9 cellular contexts compared by ENCODE assay signal in genomic region chr10:80197972-80198591, GRCh38. TPM values are rescaled to one million over a fixed set of nuclear protein-coding genes. Genes with fewer than 3 reads are reported as not detected.
DNase-seq lines count a peak whose midpoint lies in the region; ATAC-seq and TF ChIP-seq lines count a peak whose summit lies in the region.
"Had no signal": no experiment of that assay in that cellular context is flagged by ENCODE, and none has a peak within 500 bp of the region (broad histone marks: within the 10 kb centered on the region; RNA-seq: fewer than 3 reads in every experiment).

No MANE protein-coding gene starts in this region.

- H4K91ac ChIP-seq in mesenchymal stem cell (ENCODE audit: low read length), result no peak overlapping the region

- H2BK15ac ChIP-seq in mesenchymal stem cell (ENCODE audit: low read depth, poor library complexity, severe bottlenecking), result no peak overlapping the region

- CTCF ChIA-PET in Caco-2 (lab: Charles Lee) (no interaction called here), Panc1 (lab: Charles Lee) (no interaction called here)

- no peak overlapping the region for H3K4me3 ChIP-seq in Caco-2 (ENCODE audit: low read depth, low read length)
- H3K4me3 ChIP-seq in Panc1 (ENCODE audit: low read depth in 2 of 2, low read length in 2 of 2), result no peak overlapping the region
- H3K4me3 ChIP-seq in esophagus squamous epithelium, result no peak overlapping the region
- peak overlapping the region; percentile 96 for H3K4me3 ChIP-seq in psoas muscle
- H3K4me3 ChIP-seq in neural progenitor cell, result no peak overlapping the region
- no peak overlapping the region for H3K4me3 ChIP-seq in mesenchymal stem cell (ENCODE audit: insufficient read depth in 1 of 2, low read depth in 1 of 2, low read length in 2 of 2)

- peaks cover 78% of the 10 kb centered on the region for H3K4me1 ChIP-seq in Caco-2
- peaks cover 54% of the 10 kb centered on the region for H3K4me1 ChIP-seq in Panc1 (ENCODE audit: control insufficient read depth, insufficient read depth, low read length)
- H3K4me1 ChIP-seq in esophagus squamous epithelium, result peaks cover 45 to 99% (median 88%) of the 10 kb centered on the region in 3 donors
- H3K4me1 ChIP-seq in psoas muscle, result peaks cover 98% of the 10 kb centered on the region
- H3K4me1 ChIP-seq in neural progenitor cell, result peaks cover 7% of the 10 kb centered on the region
- peaks cover 40% of the 10 kb centered on the region for H3K4me1 ChIP-seq in mesenchymal stem cell (ENCODE audit: control insufficient read depth, insufficient read depth, low read depth, low read length)

- POLR2A ChIA-PET in Caco-2 (lab: Charles Lee) (no interaction called here), Panc1 (lab: Charles Lee) (no interaction called here)

- peak overlapping the region in 1 of 2 experiments; percentile 57 for H2BK12ac ChIP-seq in mesenchymal stem cell (ENCODE audit: low read length in 2 of 2)

- no peak for DNase-seq in Caco-2
- no peak for DNase-seq in Panc1 (ENCODE audit: low read depth, low spot score)
- DNase-seq in esophagus squamous epithelium (lab: John Stamatoyannopoulos, UW), result no peak
- peak; percentile 46 to 79 for DNase-seq in psoas muscle
- DNase-seq in NCI-H1417 treated with DMSO at 0.1 percent for 48 hours (lab: John Stamatoyannopoulos, UW), result no peak
- no peak for DNase-seq in neural progenitor cell (ENCODE audit: low spot score)
- DNase-seq in mesenchymal stem cell, result no peak
- no peak for DNase-seq in activated CD8-positive, alpha-beta memory T cell treated with anti-CD3 and anti-CD28 coated beads, Interleukin-2, amount 50 U/mL, for 4 hours
- DNase-seq: NCI-H2081 treated with DMSO at 0.1 percent for 48 hours had no signal

- H3K14ac ChIP-seq in mesenchymal stem cell (ENCODE audit: low read length in 2 of 2), result peak overlapping the region in 1 of 2 experiments; percentile 7

- TF ChIP-seq POLR2A in esophagus squamous epithelium (IDR thresholded peaks at IDR 0.05), result no peak

- no peak overlapping the region for H2BK120ac ChIP-seq in mesenchymal stem cell (ENCODE audit: low read depth, low read length)

- H3K4me2 ChIP-seq in neural progenitor cell (no peak overlapping the region), mesenchymal stem cell (ENCODE audit: low read length, poor library complexity, severe bottlenecking) (no peak overlapping the region)

- intact Hi-C loops in Caco-2 (cut with micrococcal nuclease; ENCODE audit: unreplicated experiment), result loop anchor here (2.0 kb wide), 1 partner anchor 27 kb away; no protein-coding TSS in a partner anchor
- intact Hi-C loops in Panc1 (cut with micrococcal nuclease; ENCODE audit: unreplicated experiment), result no loop called here
- intact Hi-C loops in esophagus squamous epithelium (cut with DNase I), result no loop called here
- intact Hi-C loops in psoas muscle (cut with DNase I), result no loop called here

- H3K79me2 ChIP-seq in neural progenitor cell (ENCODE audit: low read depth), result no peaks in the 10 kb centered on the region

- ATAC-seq in Panc1, result no peak
- ATAC-seq in psoas muscle, result peak; percentile 15 to 36 (median 24)

- no peak overlapping the region for H3K4ac ChIP-seq in mesenchymal stem cell (ENCODE audit: low read depth in 1 of 2, low read length in 2 of 2)

- H3K79me1 ChIP-seq in mesenchymal stem cell (replicated peaks; ENCODE audit: low read length, poor library complexity, severe bottlenecking), result peaks cover 4% of the 10 kb centered on the region

- H3K36me3 ChIP-seq in Caco-2 (ENCODE audit: control insufficient read depth, insufficient read depth, low read length), result peaks cover 3% of the 10 kb centered on the region; the same call in 1 of the 2 replicates
- H3K36me3 ChIP-seq in Panc1 (ENCODE audit: control insufficient read depth, insufficient read depth, low read length), result no peaks in the 10 kb centered on the region
- peaks cover 0 to 29% (median 6%) of the 10 kb centered on the region in 3 donors for H3K36me3 ChIP-seq in esophagus squamous epithelium
- H3K36me3 ChIP-seq in psoas muscle (ENCODE audit: insufficient read depth in 1 of 2, low read depth in 1 of 2), result no peaks in the 10 kb centered on the region
- no peaks in the 10 kb centered on the region for H3K36me3 ChIP-seq in neural progenitor cell
- peaks cover 26 to 29% of the 10 kb centered on the region in 2 experiments for H3K36me3 ChIP-seq in mesenchymal stem cell (ENCODE audit: control insufficient read depth in 1 of 2, insufficient read depth in 2 of 2, low read depth in 1 of 2, low read length in 2 of 2)

- no peak overlapping the region for H2BK5ac ChIP-seq in mesenchymal stem cell (ENCODE audit: low read depth, low read length, poor library complexity, severe bottlenecking)

- H3K9ac ChIP-seq in neural progenitor cell, result no peak overlapping the region
- H3K9ac ChIP-seq in mesenchymal stem cell (ENCODE audit: low read length), result no peak overlapping the region

- H3K18ac ChIP-seq in mesenchymal stem cell (ENCODE audit: low read depth in 1 of 2, low read length in 2 of 2), result no peak overlapping the region

- H3K27ac Mint-ChIP-seq in Caco-2 (ENCODE audit: unreplicated experiment), result peak overlapping the region; percentile 12
- no peak overlapping the region for H3K27ac Mint-ChIP-seq in neural progenitor cell

- H3K4me1 Mint-ChIP-seq in Caco-2 (ENCODE audit: low read depth, unreplicated experiment), result peaks cover 53% of the 10 kb centered on the region
- H3K4me1 Mint-ChIP-seq in neural progenitor cell, result no peaks in the 10 kb centered on the region

- H3K4me3 Mint-ChIP-seq in Caco-2 (ENCODE audit: unreplicated experiment) (no peak overlapping the region), neural progenitor cell (no peak overlapping the region)

- no peak overlapping the region for H4K8ac ChIP-seq in mesenchymal stem cell (ENCODE audit: low read length)

- no peaks in the 10 kb centered on the region for H3K27me3 Mint-ChIP-seq in Caco-2 (ENCODE audit: insufficient read depth, unreplicated experiment)
- H3K27me3 Mint-ChIP-seq in neural progenitor cell (ENCODE audit: insufficient read depth, low read depth), result peaks cover 2% of the 10 kb centered on the region

- H2AFZ ChIP-seq in neural progenitor cell (replicated peaks) (no peak overlapping the region), mesenchymal stem cell (ENCODE audit: low read depth, low read length) (no peak overlapping the region)

- H3K27me3 ChIP-seq in Caco-2 (replicated peaks; ENCODE audit: control insufficient read depth, insufficient read depth, low read length) (no peaks in the 10 kb centered on the region), Panc1 (ENCODE audit: control insufficient read depth, insufficient read depth, low read length) (no peaks in the 10 kb centered on the region), esophagus squamous epithelium (no peaks in the 10 kb centered on the region), psoas muscle (ENCODE audit: insufficient read depth in 3 of 3, low read length in 2 of 3) (no peaks in the 10 kb centered on the region), neural progenitor cell (no peaks in the 10 kb centered on the region), mesenchymal stem cell (ENCODE audit: control insufficient read depth in 1 of 2, insufficient read depth in 1 of 2, low read length in 2 of 2) (no peaks in the 10 kb centered on the region)

- 80 to 85% methylated on average over 5 to 8 of the region's 9 CpGs for WGBS in esophagus squamous epithelium, 2 donors
- 37 to 58% (median 40%) methylated on average over 9 of the region's 9 CpGs for WGBS in psoas muscle, 3 donors
- WGBS in mesenchymal stem cell, result 95% methylated on average over 8 of the region's 9 CpGs

- H4K20me1 ChIP-seq in neural progenitor cell (ENCODE audit: low read depth), result no peaks in the 10 kb centered on the region

- H2AK5ac ChIP-seq in mesenchymal stem cell (ENCODE audit: low read length, severe bottlenecking), result no peak overlapping the region

- BruUV-seq in Caco-2 (replicated peaks; lab: Mats Ljungman, UMichigan) (no TSS peak), Panc1 (replicated peaks; lab: Mats Ljungman, UMichigan) (TSS peak; percentile 32)

- no peak overlapping the region for H3K27ac ChIP-seq in Panc1 (ENCODE audit: low read length)
- peak overlapping the region; percentile 27 to 100 (median 76) for H3K27ac ChIP-seq in esophagus squamous epithelium
- H3K27ac ChIP-seq in psoas muscle, result peak overlapping the region; percentile 99
- H3K27ac ChIP-seq in neural progenitor cell, result no peak overlapping the region
- H3K27ac ChIP-seq in mesenchymal stem cell (ENCODE audit: low read length, poor library complexity, severe bottlenecking), result no peak overlapping the region

- H3K9me3 ChIP-seq in Caco-2 (0 out of 2 replicates have a peak, but pooled peaks cover 2% of the 10 kb centered on the region), Panc1 (ENCODE audit: control insufficient read depth, insufficient read depth, low read depth, low read length) (no peaks in the 10 kb centered on the region), esophagus squamous epithelium (no peaks in the 10 kb centered on the region), psoas muscle (no peaks in the 10 kb centered on the region), neural progenitor cell (ENCODE audit: low read depth) (no peaks in the 10 kb centered on the region), mesenchymal stem cell (ENCODE audit: control insufficient read depth, low read length) (no peaks in the 10 kb centered on the region)

- in situ Hi-C loops in Panc1 (cut with HindIII; ENCODE audit: low pct_unique_long_range_greater_than_20kb, low sequenced_read_pairs), result no loop called here

- TF ChIP-seq CTCF in Caco-2 (IDR thresholded peaks at IDR 0.05; ENCODE audit: insufficient read depth in 1 of 2, low read depth in 1 of 2, low read length in 1 of 2, severe bottlenecking in 1 of 2, unreplicated experiment in 1 of 2), result no peak
- no peak for TF ChIP-seq CTCF in Panc1 (IDR thresholded peaks at IDR 0.05)
- TF ChIP-seq CTCF in esophagus squamous epithelium (IDR thresholded peaks at IDR 0.05), result no peak
- no peak for TF ChIP-seq CTCF in psoas muscle (IDR thresholded peaks at IDR 0.05)
- no peak for TF ChIP-seq CTCF in neural progenitor cell (IDR thresholded peaks at IDR 0.05)

- H3K9me3 Mint-ChIP-seq in Caco-2 (ENCODE audit: unreplicated experiment), result no peaks in the 10 kb centered on the region
- peaks cover under 1% of the 10 kb centered on the region for H3K9me3 Mint-ChIP-seq in neural progenitor cell

- H3K23ac ChIP-seq in mesenchymal stem cell (ENCODE audit: low read length in 2 of 2), result no peak overlapping the region

- no peaks in the 10 kb centered on the region for H3F3A ChIP-seq in neural progenitor cell (ENCODE audit: low read depth)

- peaks cover 66% of the 10 kb centered on the region for H3K36me3 Mint-ChIP-seq in Caco-2 (ENCODE audit: insufficient read depth, unreplicated experiment)
- H3K36me3 Mint-ChIP-seq in neural progenitor cell, result no peaks in the 10 kb centered on the region

RNA-seq across cellular contexts. Expression of gene ANXA11, which starts 7.3 kb away (rescaled TPM):
- total RNA-seq in Caco-2 (2022) (316 and 327 TPM in 2 replicates), Panc1 (2021; ENCODE audit: unreplicated experiment) (241 TPM), esophagus squamous epithelium (100 to 1,000 TPM; 131 to 243 (median 163) TPM), psoas muscle (100 to 1,000 TPM; 120 to 389 (median 273) TPM), neural progenitor cell (ENCODE audit: low replicate concordance) (2.7 and 7.3 TPM in 2 replicates)
- 310 TPM for polyA plus RNA-seq in Panc1 (2012; ENCODE audit: insufficient read length)
- 100 to 1,000 TPM; 112 to 164 (median 132) TPM for polyA plus RNA-seq in psoas muscle
- polyA plus RNA-seq in mesenchymal stem cell (2013, experiment 1 of 2), result 670 TPM
- 665 TPM for polyA plus RNA-seq in mesenchymal stem cell (2013, experiment 2 of 2)

Comparison
In these comparisons a context has a peak if more than half of its experiments do, and no peak if none do; other contexts are left out.
1. DNase-seq: peak in psoas muscle (2 of 2); none in Caco-2 (0 of 2), Panc1 (single experiment), esophagus squamous epithelium (single experiment), NCI-H1417 treated with DMSO at 0.1 percent for 48 hours (single experiment), neural progenitor cell (single experiment), mesenchymal stem cell (single experiment) and activated CD8-positive, alpha-beta memory T cell treated with anti-CD3 and anti-CD28 coated beads, Interleukin-2, amount 50 U/mL, for 4 hours (single experiment).
2. H3K27ac ChIP-seq: peak in esophagus squamous epithelium (4 of 4) and psoas muscle (single experiment); none in Panc1 (single experiment), neural progenitor cell (single experiment) and mesenchymal stem cell (single experiment).
3. RNA of gene ANXA11, which starts 7.3 kb away (total RNA-seq): 316 to 327 TPM in Caco-2, 120 to 389 TPM in psoas muscle, 241 TPM in Panc1 (single experiment) and 131 to 243 TPM in esophagus squamous epithelium; 2.7 to 7.3 TPM in neural progenitor cell; every median in the first group is over 10 times any median in the second.